1 cellular context compared by ENCODE assay signal in genomic region chr9:125822902-125823301, GRCh38.
TF ChIP-seq lines count a peak whose summit lies in the region.

No MANE protein-coding gene starts in this region.

TF ChIP-seq in GM12878, 131 proteins besides CTCF, POLR2A, EP300 and RAD21 (continued from another document):
- TF ChIP-seq ZNF687 (IDR thresholded peaks at IDR 0.05) (no peak), NBN (IDR thresholded peaks at IDR 0.05) (no peak), TBL1XR1 (IDR thresholded peaks at IDR 0.05; ENCODE audit: low read depth, low read length) (no peak), IKZF2 (IDR thresholded peaks at IDR 0.05) (peak; percentile 68 to 70; a peak in 2 of 4 replicates), ATF7 (IDR thresholded peaks at IDR 0.05; ENCODE audit: low read depth) (0 out of 2 replicates have a peak, but pooled peaks have one; percentile 12)
